ENCODE assay signal across 15 cellular contexts in the genomic region with DNA sequence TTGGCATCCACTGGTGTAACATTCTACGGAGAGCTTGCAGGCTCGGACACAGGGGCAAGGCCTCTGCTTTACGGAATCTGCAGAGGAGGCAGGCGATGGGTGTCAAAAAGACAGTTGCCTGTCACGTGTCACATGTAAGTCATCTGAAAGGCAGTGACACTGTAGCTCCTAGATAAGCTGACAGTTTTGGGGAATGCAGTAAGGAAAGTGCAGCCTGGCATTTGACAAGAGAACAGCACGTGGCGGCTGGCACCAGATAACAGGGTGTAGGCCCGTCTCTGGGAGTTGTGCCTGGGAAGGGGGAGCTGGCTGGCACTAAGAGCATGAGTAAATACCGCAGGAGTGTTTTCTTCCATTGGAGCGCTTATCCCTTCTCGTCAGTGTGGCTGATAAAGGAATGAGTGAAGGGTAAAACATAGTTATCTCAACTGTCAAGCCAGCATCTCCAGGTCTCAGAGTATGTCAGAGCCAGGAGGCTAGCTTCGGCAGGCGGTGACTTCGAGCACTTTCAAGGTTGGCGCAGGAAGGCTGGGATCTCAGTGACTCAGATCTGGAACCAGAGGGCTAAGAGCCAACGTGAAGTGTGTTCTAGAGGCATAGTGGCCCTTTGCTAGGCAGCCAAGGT.
"Had no signal": no experiment of that assay in that cellular context is flagged by ENCODE, and none has a peak within 500 bp of the region (broad histone marks: within the 10 kb centered on the region; RNA-seq: fewer than 3 reads in every experiment).

No MANE protein-coding gene starts in this region.

- H3K9me3 ChIP-seq: gastroesophageal sphincter, sigmoid colon, spleen, thoracic aorta had no signal

- H3K4me3 ChIP-seq: gastroesophageal sphincter, hepatocyte, sigmoid colon, spleen, thoracic aorta had no signal

- H3K4me3 Mint-ChIP-seq: activated naive CD8-positive, alpha-beta T cell treated with anti-CD3 and anti-CD28 coated beads, Interleukin-2, amount 10 ng/mL, durations not matched to agents 7 days and 5 days; nephron; stimulated activated naive CD8-positive, alpha-beta T cell treated with anti-CD3 and anti-CD28 coated beads, Interleukin-15, amount 100 ng/mL, for 72 hours had no signal

- H3K27ac ChIP-seq: epithelial cell of prostate, gastroesophageal sphincter, hepatocyte, sigmoid colon, spleen, thoracic aorta had no signal

- H3K27me3 Mint-ChIP-seq: activated naive CD8-positive, alpha-beta T cell treated with anti-CD3 and anti-CD28 coated beads, Interleukin-2, amount 10 ng/mL, durations not matched to agents 7 days and 5 days; stimulated activated naive CD8-positive, alpha-beta T cell treated with anti-CD3 and anti-CD28 coated beads, Interleukin-15, amount 100 ng/mL, for 72 hours had no signal

- FAIRE-seq: TTC549 had no signal

- ATAC-seq: gastroesophageal sphincter; left lobe of liver; stimulated activated naive CD8-positive, alpha-beta T cell treated with anti-CD3 and anti-CD28 coated beads, Interleukin-15, amount 100 ng/mL, for 72 hours had no signal

- H3K27me3 ChIP-seq: gastroesophageal sphincter, hepatocyte, sigmoid colon, spleen had no signal

- H3K9me3 Mint-ChIP-seq: activated naive CD8-positive, alpha-beta T cell treated with anti-CD3 and anti-CD28 coated beads, Interleukin-2, amount 10 ng/mL, durations not matched to agents 7 days and 5 days; nephron; stimulated activated naive CD8-positive, alpha-beta T cell treated with anti-CD3 and anti-CD28 coated beads, Interleukin-15, amount 100 ng/mL, for 72 hours had no signal

- H3K36me3 ChIP-seq: thoracic aorta had no signal

- H3K4me1 ChIP-seq: gastroesophageal sphincter, sigmoid colon, spleen had no signal

- H3K36me3 Mint-ChIP-seq: activated naive CD8-positive, alpha-beta T cell treated with anti-CD3 and anti-CD28 coated beads, Interleukin-2, amount 10 ng/mL, durations not matched to agents 7 days and 5 days had no signal

- H3K27ac Mint-ChIP-seq: activated naive CD8-positive, alpha-beta T cell treated with anti-CD3 and anti-CD28 coated beads, Interleukin-2, amount 10 ng/mL, durations not matched to agents 7 days and 5 days; nephron; stimulated activated naive CD8-positive, alpha-beta T cell treated with anti-CD3 and anti-CD28 coated beads, Interleukin-15, amount 100 ng/mL, for 72 hours had no signal

- H3K4me1 Mint-ChIP-seq: activated naive CD8-positive, alpha-beta T cell treated with anti-CD3 and anti-CD28 coated beads, Interleukin-2, amount 10 ng/mL, durations not matched to agents 7 days and 5 days; nephron; stimulated activated naive CD8-positive, alpha-beta T cell treated with anti-CD3 and anti-CD28 coated beads, Interleukin-15, amount 100 ng/mL, for 72 hours had no signal

- DNase-seq: activated naive CD4-positive, alpha-beta T cell; activated naive CD8-positive, alpha-beta T cell treated with anti-CD3 and anti-CD28 coated beads, Interleukin-2, amount 10 ng/mL, durations not matched to agents 7 days and 5 days; activated T-cell treated with anti-CD3 and anti-CD28 coated beads for 4 hours; islet precursor cell; sigmoid colon; spleen; stimulated activated naive CD8-positive, alpha-beta T cell treated with anti-CD3 and anti-CD28 coated beads, Interleukin-15, amount 100 ng/mL, for 72 hours; T-helper 2 cell had no signal
